13 cellular contexts compared by ENCODE assay signal in the genomic region with DNA sequence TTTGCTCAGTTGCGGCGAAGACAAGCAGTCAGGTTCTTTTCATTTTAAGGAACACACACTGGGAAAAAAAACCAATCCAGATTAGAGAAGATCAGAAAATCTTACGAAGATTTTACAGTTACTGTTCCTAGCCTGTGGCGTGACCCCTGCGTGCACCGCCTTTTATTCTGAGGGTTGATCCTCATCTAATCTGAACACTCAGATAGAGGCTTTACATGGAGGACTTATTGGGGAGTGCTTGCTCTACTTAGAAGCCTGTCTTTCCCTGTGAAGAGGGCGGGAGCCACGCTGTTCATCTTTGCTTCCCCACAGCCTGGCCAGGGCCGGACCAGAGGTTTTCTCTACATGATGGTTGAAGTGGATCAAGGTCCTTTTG. TPM values are rescaled to one million over a fixed set of nuclear protein-coding genes. Genes with fewer than 3 reads are reported as not detected.
A peak's percentile ranks its signal among the peaks of the same experiment; 100 is the strongest.
DNase-seq lines count a peak whose midpoint lies in the region; ATAC-seq and TF ChIP-seq lines count a peak whose summit lies in the region.
"Had no signal": no experiment of that assay in that cellular context is flagged by ENCODE, and none has a peak within 500 bp of the region (broad histone marks: within the 10 kb centered on the region; RNA-seq: fewer than 3 reads in every experiment).

No MANE protein-coding gene starts in this region.

- peaks cover 28% of the 10 kb centered on the region for H3K4me1 Mint-ChIP-seq in Calu3 (ENCODE audit: low read depth, unreplicated experiment)
- H3K4me1 Mint-ChIP-seq in activated CD8-positive, alpha-beta T cell treated with anti-CD3 and anti-CD28 coated beads for 36 hours (ENCODE audit: low read depth), result peaks cover 20% of the 10 kb centered on the region

- H3K9me3 Mint-ChIP-seq in Calu3 (ENCODE audit: low read depth, unreplicated experiment), result no peaks in the 10 kb centered on the region
- no peaks in the 10 kb centered on the region for H3K9me3 Mint-ChIP-seq in activated CD8-positive, alpha-beta T cell treated with anti-CD3 and anti-CD28 coated beads for 36 hours

- H4K8ac ChIP-seq in mesenchymal stem cell (ENCODE audit: low read length), result no peak overlapping the region

- H3K27me3 Mint-ChIP-seq in Calu3 (ENCODE audit: unreplicated experiment), result peaks cover 20% of the 10 kb centered on the region
- H3K27me3 Mint-ChIP-seq in activated CD8-positive, alpha-beta T cell treated with anti-CD3 and anti-CD28 coated beads for 36 hours, result peaks cover 8% of the 10 kb centered on the region

- H3K27ac Mint-ChIP-seq in Calu3 (ENCODE audit: unreplicated experiment), result no peak overlapping the region
- no peak overlapping the region for H3K27ac Mint-ChIP-seq in activated CD8-positive, alpha-beta T cell treated with anti-CD3 and anti-CD28 coated beads for 36 hours

- no peak overlapping the region for H3K23ac ChIP-seq in mesenchymal stem cell (ENCODE audit: low read length in 2 of 2)

- no peak overlapping the region for H3K14ac ChIP-seq in mesenchymal stem cell (ENCODE audit: low read length in 2 of 2)

- H2BK12ac ChIP-seq in mesenchymal stem cell (ENCODE audit: low read length in 2 of 2), result no peak overlapping the region

- no TSS peak for BruUV-seq in Calu3 (replicated peaks; lab: Mats Ljungman, UMichigan)

- peaks cover 11% of the 10 kb centered on the region for H3K79me2 ChIP-seq in ACC112 (ENCODE audit: control insufficient read depth, insufficient read depth, low read length, unreplicated experiment)

- no peak overlapping the region for H2AFZ ChIP-seq in ACC112 (ENCODE audit: low read length, unreplicated experiment)
- no peak overlapping the region for H2AFZ ChIP-seq in mesenchymal stem cell (ENCODE audit: low read depth, low read length)

- intact Hi-C loops in Calu3 (cut with micrococcal nuclease; ENCODE audit: unreplicated experiment), result no loop called here
- intact Hi-C loops in activated CD8-positive, alpha-beta T cell treated with anti-CD3 and anti-CD28 coated beads for 36 hours (cut with micrococcal nuclease), result no loop called here

- H3K4me3 Mint-ChIP-seq in Calu3 (ENCODE audit: low read depth, unreplicated experiment), result peak overlapping the region; percentile 79
- H3K4me3 Mint-ChIP-seq in activated CD8-positive, alpha-beta T cell treated with anti-CD3 and anti-CD28 coated beads for 36 hours, result peak overlapping the region; percentile 69

- H2AK5ac ChIP-seq in mesenchymal stem cell (ENCODE audit: low read length, severe bottlenecking), result no peak overlapping the region

- peaks cover 27% of the 10 kb centered on the region for H3K79me1 ChIP-seq in mesenchymal stem cell (replicated peaks; ENCODE audit: low read length, poor library complexity, severe bottlenecking)

- H3K4me3 ChIP-seq in ACC112 (ENCODE audit: low read depth, low read length), result peak overlapping the region; percentile 97; the same call in 1 of the 2 replicates
- peak overlapping the region in 1 of 2 experiments; percentile 78 for H3K4me3 ChIP-seq in mesenchymal stem cell (ENCODE audit: insufficient read depth in 1 of 2, low read depth in 1 of 2, low read length in 2 of 2)
- H3K4me3 ChIP-seq in tibial nerve, result no peak overlapping the region

- H4K91ac ChIP-seq in mesenchymal stem cell (ENCODE audit: low read length), result no peak overlapping the region

- TF ChIP-seq POLR2A in tibial nerve (IDR thresholded peaks at IDR 0.05) (no peak), GM18505 (IDR thresholded peaks at IDR 0.05; ENCODE audit: borderline replicate concordance, extremely low read depth, insufficient read depth, insufficient read length) (no peak)

- no peaks in the 10 kb centered on the region for H3K27me3 ChIP-seq in ACC112 (ENCODE audit: insufficient read depth, low read length)
- H3K27me3 ChIP-seq in mesenchymal stem cell (ENCODE audit: control insufficient read depth in 1 of 2, insufficient read depth in 1 of 2, low read length in 2 of 2), result peaks cover 4 to 16% of the 10 kb centered on the region in 2 experiments
- peaks cover 0 to 22% of the 10 kb centered on the region in 2 donors for H3K27me3 ChIP-seq in tibial nerve

- TF ChIP-seq CTCF in Calu3 (IDR thresholded peaks at IDR 0.05; ENCODE audit: unreplicated experiment) (no peak), tibial nerve (IDR thresholded peaks at IDR 0.05) (no peak)
- no peak for TF ChIP-seq CTCF in activated CD8-positive, alpha-beta T cell treated with anti-CD3 and anti-CD28 coated beads for 36 hours (IDR thresholded peaks at IDR 0.05)

- ATAC-seq in activated CD8-positive, alpha-beta T cell treated with anti-CD3 and anti-CD28 coated beads for 36 hours, result no peak
- ATAC-seq in GM18505 (IDR thresholded peaks at IDR 0.05; ENCODE audit: unreplicated experiment), result no peak

- peak overlapping the region; percentile 71 for H3K9ac ChIP-seq in mesenchymal stem cell (ENCODE audit: low read length)

- no peak overlapping the region for H3K4me2 ChIP-seq in mesenchymal stem cell (ENCODE audit: low read length, poor library complexity, severe bottlenecking)

- no peak overlapping the region for H2BK120ac ChIP-seq in mesenchymal stem cell (ENCODE audit: low read depth, low read length)

- H3K36me3 ChIP-seq in ACC112 (ENCODE audit: insufficient read depth, low read length), result no peaks in the 10 kb centered on the region
- H3K36me3 ChIP-seq in mesenchymal stem cell (ENCODE audit: control insufficient read depth in 1 of 2, insufficient read depth in 2 of 2, low read depth in 1 of 2, low read length in 2 of 2), result peaks cover 0 to 10% of the 10 kb centered on the region in 2 experiments
- peaks cover 0 to 7% (median 0%) of the 10 kb centered on the region in 3 donors for H3K36me3 ChIP-seq in tibial nerve
- H3K36me3 ChIP-seq: thoracic aorta had no signal

- H3K27ac ChIP-seq in ACC112 (ENCODE audit: low read depth, low read length) (no peak overlapping the region), mesenchymal stem cell (ENCODE audit: low read length, poor library complexity, severe bottlenecking) (no peak overlapping the region), tibial nerve (peak overlapping the region in 1 of 4 donors; percentile 87)
- H3K27ac ChIP-seq: thoracic aorta had no signal

- H3K9me3 ChIP-seq in mesenchymal stem cell (ENCODE audit: control insufficient read depth, low read length) (no peaks in the 10 kb centered on the region), tibial nerve (no peaks in the 10 kb centered on the region)
- H3K9me3 ChIP-seq: thoracic aorta had no signal

- H2BK5ac ChIP-seq in mesenchymal stem cell (ENCODE audit: low read depth, low read length, poor library complexity, severe bottlenecking), result no peak overlapping the region

- peaks cover 32% of the 10 kb centered on the region for H3K36me3 Mint-ChIP-seq in Calu3 (ENCODE audit: insufficient read depth, unreplicated experiment)
- no peaks in the 10 kb centered on the region for H3K36me3 Mint-ChIP-seq in activated CD8-positive, alpha-beta T cell treated with anti-CD3 and anti-CD28 coated beads for 36 hours (ENCODE audit: low read depth)

- POLR2A ChIA-PET in activated CD8-positive, alpha-beta T cell treated with anti-CD3 and anti-CD28 coated beads for 36 hours (lab: Charles Lee), result no interaction called here

- CTCF ChIA-PET in Calu3 (lab: Charles Lee), result no interaction called here
- CTCF ChIA-PET in activated CD8-positive, alpha-beta T cell treated with anti-CD3 and anti-CD28 coated beads for 36 hours (lab: Charles Lee), result no interaction called here

- H2BK15ac ChIP-seq in mesenchymal stem cell (ENCODE audit: low read depth, poor library complexity, severe bottlenecking), result no peak overlapping the region

- H3K18ac ChIP-seq in mesenchymal stem cell (ENCODE audit: low read depth in 1 of 2, low read length in 2 of 2), result no peak overlapping the region

- TF ChIP-seq EP300 in tibial nerve (IDR thresholded peaks at IDR 0.05), result no peak

- H3K4me1 ChIP-seq in ACC112 (ENCODE audit: control insufficient read depth, insufficient read depth, low read length, unreplicated experiment) (peaks cover 5% of the 10 kb centered on the region), mesenchymal stem cell (ENCODE audit: control insufficient read depth, insufficient read depth, low read depth, low read length) (peaks cover 34% of the 10 kb centered on the region), tibial nerve (peaks cover 0 to 42% (median 23%) of the 10 kb centered on the region in 4 donors)

- DNase-seq in Calu3 (no peak), mesenchymal stem cell (no peak), inferior parietal cortex (ENCODE audit: extremely low spot score) (no peak), tibial nerve (ENCODE audit: low spot score in 2 of 2) (no peak), NCI-H2171 (lab: John Stamatoyannopoulos, UW) (no peak)
- no peak for DNase-seq in activated CD8-positive, alpha-beta T cell treated with anti-CD3 and anti-CD28 coated beads for 36 hours
- DNase-seq: effector memory CD4-positive, alpha-beta T cell; KBM-7; stimulated activated CD4-positive, alpha-beta T cell treated with anti-CD3 and anti-CD28 coated beads, Interleukin-4, amount 100 ng/mL, for 1 hour had no signal

- over 99% methylated on average over 9 of the region's 9 CpGs for WGBS in mesenchymal stem cell
- WGBS in tibial nerve, 2 donors, result 89 to 91% methylated on average over 9 of the region's 9 CpGs

- no peak overlapping the region for H3K4ac ChIP-seq in mesenchymal stem cell (ENCODE audit: low read depth in 1 of 2, low read length in 2 of 2)

RNA-seq across cellular contexts. Expression of gene TBC1D24, which starts 1.4 kb away (rescaled TPM):
- total RNA-seq in Calu3 (2022) (31.3 and 33.3 TPM in 2 replicates), tibial nerve (10 to 100 TPM; 12.0 to 18.3 (median 16.3) TPM)
- 10 to 100 TPM; 16.6 to 16.7 TPM for total RNA-seq in activated CD8-positive, alpha-beta T cell treated with anti-CD3 and anti-CD28 coated beads for 36 hours
- polyA plus RNA-seq in mesenchymal stem cell (2013, experiment 1 of 2), result 4.9 TPM
- 4.1 TPM for polyA plus RNA-seq in mesenchymal stem cell (2013, experiment 2 of 2)

RNA-seq across cellular contexts. Expression of gene NTN3, which starts 5.2 kb away (rescaled TPM):
- total RNA-seq in Calu3 (2022), result not detected in 2 replicates
- not detected for total RNA-seq in activated CD8-positive, alpha-beta T cell treated with anti-CD3 and anti-CD28 coated beads for 36 hours
- polyA plus RNA-seq in mesenchymal stem cell (2013, experiment 1 of 2), result 0.14 TPM
- 0.15 TPM for polyA plus RNA-seq in mesenchymal stem cell (2013, experiment 2 of 2)
- under 1 TPM in 1 of 4 donors, not detected in 3; 0.39 TPM for total RNA-seq in tibial nerve
- total RNA-seq: T-helper 1 cell treated with Interleukin-12 subunit alpha and Interleukin-12 subunit beta and Interleukin-4 antibody, amounts not matched to agents 30 ng/mL and 1 ng/mL, for 36 hours had no signal

RNA-seq across cellular contexts. Expression of gene TEDC2, which starts 16.4 kb away (rescaled TPM):
- total RNA-seq in Calu3 (2022) (28.2 and 30.5 TPM in 2 replicates), tibial nerve (1 to 10 TPM in 3 of 4 donors, not detected in 1; 1.3 to 2.5 (median 1.8) TPM)
- total RNA-seq in activated CD8-positive, alpha-beta T cell treated with anti-CD3 and anti-CD28 coated beads for 36 hours, result 10 to 100 TPM; 23.2 to 30.7 TPM
- polyA plus RNA-seq in mesenchymal stem cell (2013, experiment 1 of 2), result 3.4 TPM
- 3.5 TPM for polyA plus RNA-seq in mesenchymal stem cell (2013, experiment 2 of 2)

RNA-seq across cellular contexts. Expression of gene ATP6V0C, which starts 37.4 kb away (rescaled TPM):
- total RNA-seq in Calu3 (2022), result 260 and 262 TPM in 2 replicates
- 10 to 100 TPM; 85.9 to 88.6 TPM for total RNA-seq in activated CD8-positive, alpha-beta T cell treated with anti-CD3 and anti-CD28 coated beads for 36 hours
- 498 TPM for polyA plus RNA-seq in mesenchymal stem cell (2013, experiment 1 of 2)
- polyA plus RNA-seq in mesenchymal stem cell (2013, experiment 2 of 2), result 484 TPM
- 10 to 100 TPM; 48.1 to 73.0 (median 61.1) TPM for total RNA-seq in tibial nerve

RNA-seq across cellular contexts. Expression of gene AMDHD2, which starts 43.8 kb away (rescaled TPM):
- total RNA-seq in Calu3 (2022) (60.2 and 65.1 TPM in 2 replicates), tibial nerve (10 to 100 TPM; 40.4 to 64.5 (median 55.2) TPM)
- total RNA-seq in activated CD8-positive, alpha-beta T cell treated with anti-CD3 and anti-CD28 coated beads for 36 hours, result 10 to 100 TPM; 28.2 to 29.0 TPM
- polyA plus RNA-seq in mesenchymal stem cell (2013, experiment 1 of 2), result 24.6 TPM
- polyA plus RNA-seq in mesenchymal stem cell (2013, experiment 2 of 2), result 20.6 TPM
